2 cellular contexts compared by ENCODE assay signal in the genomic region with DNA sequence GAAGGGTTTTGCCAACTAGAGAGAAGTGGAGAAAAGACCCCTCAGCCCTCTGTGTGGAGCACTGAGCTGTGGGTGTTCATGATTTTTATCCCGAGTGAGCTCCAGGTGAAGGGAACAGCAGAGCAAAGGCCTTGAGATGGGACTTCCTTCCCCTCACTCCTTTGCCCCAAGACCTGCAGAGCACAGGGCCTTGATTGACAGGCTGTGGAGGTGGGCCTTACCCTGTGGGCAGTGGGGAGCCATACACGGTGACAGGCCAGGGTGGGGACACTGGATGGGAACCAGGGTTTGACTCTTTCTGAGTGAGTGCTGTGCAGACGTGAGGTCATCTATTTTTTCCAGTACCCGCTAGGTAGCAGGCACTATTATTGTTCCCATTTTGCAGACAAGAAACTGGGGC.
A peak's percentile ranks its signal among the peaks of the same experiment; 100 is the strongest.
TF ChIP-seq lines count a peak whose summit lies in the region.

No MANE protein-coding gene starts in this region.

TF ChIP-seq in GM12891, 5 proteins besides CTCF, POLR2A, EP300 and RAD21:
- TF ChIP-seq PAX5 (IDR thresholded peaks at IDR 0.05; ENCODE audit: insufficient read depth, low read length, severe bottlenecking) = no peak
- TF ChIP-seq TAF1 (IDR thresholded peaks at IDR 0.05; ENCODE audit: low read depth, low read length) = no peak
- TF ChIP-seq POLR2AphosphoS5 (IDR thresholded peaks at IDR 0.05; ENCODE audit: low read depth, low read length) = no peak
- no peak for TF ChIP-seq SPI1 (IDR thresholded peaks at IDR 0.05; ENCODE audit: low read depth, low read length)
- TF ChIP-seq POU2F2 (IDR thresholded peaks at IDR 0.05; ENCODE audit: low read depth, low read length) = no peak

TF ChIP-seq in GM12878, 131 proteins besides CTCF, POLR2A, EP300 and RAD21:
- TF ChIP-seq PAX5 (IDR thresholded peaks at IDR 0.05; ENCODE audit: borderline replicate concordance, low read depth, low read length) (no peak), SP1 (IDR thresholded peaks at IDR 0.05; ENCODE audit: low read depth, low read length) (no peak), HDAC6 (IDR thresholded peaks at IDR 0.05; ENCODE audit: unreplicated experiment) (no peak), CEBPB (IDR thresholded peaks at IDR 0.05; ENCODE audit: borderline replicate concordance in 1 of 2, low read depth in 2 of 2, low read length in 2 of 2) (no peak), DPF2 (IDR thresholded peaks at IDR 0.05) (no peak), POU2F2 (IDR thresholded peaks at IDR 0.05; ENCODE audit: borderline replicate concordance, low read depth, low read length) (no peak), NR2C1 (IDR thresholded peaks at IDR 0.05) (no peak), FOXK2 (IDR thresholded peaks at IDR 0.05) (no peak), RFX5 (IDR thresholded peaks at IDR 0.05; ENCODE audit: low read depth, low read length) (no peak), STAT1 (conservative IDR thresholded peaks at IDR 0.05) (no peak), CBX5 (IDR thresholded peaks at IDR 0.05; ENCODE audit: low read depth) (no peak), RB1 (IDR thresholded peaks at IDR 0.05; ENCODE audit: borderline replicate concordance) (no peak)
- TF ChIP-seq, protein P1, sequence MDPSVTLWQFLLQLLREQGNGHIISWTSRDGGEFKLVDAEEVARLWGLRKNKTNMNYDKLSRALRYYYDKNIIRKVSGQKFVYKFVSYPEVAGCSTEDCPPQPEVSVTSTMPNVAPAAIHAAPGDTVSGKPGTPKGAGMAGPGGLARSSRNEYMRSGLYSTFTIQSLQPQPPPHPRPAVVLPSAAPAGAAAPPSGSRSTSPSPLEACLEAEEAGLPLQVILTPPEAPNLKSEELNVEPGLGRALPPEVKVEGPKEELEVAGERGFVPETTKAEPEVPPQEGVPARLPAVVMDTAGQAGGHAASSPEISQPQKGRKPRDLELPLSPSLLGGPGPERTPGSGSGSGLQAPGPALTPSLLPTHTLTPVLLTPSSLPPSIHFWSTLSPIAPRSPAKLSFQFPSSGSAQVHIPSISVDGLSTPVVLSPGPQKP (IDR thresholded peaks at IDR 0.05; ENCODE audit: low read depth, low read length) = no peak
- TF ChIP-seq, protein P2, sequence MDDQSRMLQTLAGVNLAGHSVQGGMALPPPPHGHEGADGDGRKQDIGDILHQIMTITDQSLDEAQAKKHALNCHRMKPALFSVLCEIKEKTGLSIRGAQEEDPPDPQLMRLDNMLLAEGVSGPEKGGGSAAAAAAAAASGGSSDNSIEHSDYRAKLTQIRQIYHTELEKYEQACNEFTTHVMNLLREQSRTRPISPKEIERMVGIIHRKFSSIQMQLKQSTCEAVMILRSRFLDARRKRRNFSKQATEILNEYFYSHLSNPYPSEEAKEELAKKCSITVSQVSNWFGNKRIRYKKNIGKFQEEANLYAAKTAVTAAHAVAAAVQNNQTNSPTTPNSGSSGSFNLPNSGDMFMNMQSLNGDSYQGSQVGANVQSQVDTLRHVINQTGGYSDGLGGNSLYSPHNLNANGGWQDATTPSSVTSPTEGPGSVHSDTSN (IDR thresholded peaks at IDR 0.05; ENCODE audit: insufficient replicate concordance, low read depth, low read length) = peak; percentile 47
- TF ChIP-seq, protein P3, sequence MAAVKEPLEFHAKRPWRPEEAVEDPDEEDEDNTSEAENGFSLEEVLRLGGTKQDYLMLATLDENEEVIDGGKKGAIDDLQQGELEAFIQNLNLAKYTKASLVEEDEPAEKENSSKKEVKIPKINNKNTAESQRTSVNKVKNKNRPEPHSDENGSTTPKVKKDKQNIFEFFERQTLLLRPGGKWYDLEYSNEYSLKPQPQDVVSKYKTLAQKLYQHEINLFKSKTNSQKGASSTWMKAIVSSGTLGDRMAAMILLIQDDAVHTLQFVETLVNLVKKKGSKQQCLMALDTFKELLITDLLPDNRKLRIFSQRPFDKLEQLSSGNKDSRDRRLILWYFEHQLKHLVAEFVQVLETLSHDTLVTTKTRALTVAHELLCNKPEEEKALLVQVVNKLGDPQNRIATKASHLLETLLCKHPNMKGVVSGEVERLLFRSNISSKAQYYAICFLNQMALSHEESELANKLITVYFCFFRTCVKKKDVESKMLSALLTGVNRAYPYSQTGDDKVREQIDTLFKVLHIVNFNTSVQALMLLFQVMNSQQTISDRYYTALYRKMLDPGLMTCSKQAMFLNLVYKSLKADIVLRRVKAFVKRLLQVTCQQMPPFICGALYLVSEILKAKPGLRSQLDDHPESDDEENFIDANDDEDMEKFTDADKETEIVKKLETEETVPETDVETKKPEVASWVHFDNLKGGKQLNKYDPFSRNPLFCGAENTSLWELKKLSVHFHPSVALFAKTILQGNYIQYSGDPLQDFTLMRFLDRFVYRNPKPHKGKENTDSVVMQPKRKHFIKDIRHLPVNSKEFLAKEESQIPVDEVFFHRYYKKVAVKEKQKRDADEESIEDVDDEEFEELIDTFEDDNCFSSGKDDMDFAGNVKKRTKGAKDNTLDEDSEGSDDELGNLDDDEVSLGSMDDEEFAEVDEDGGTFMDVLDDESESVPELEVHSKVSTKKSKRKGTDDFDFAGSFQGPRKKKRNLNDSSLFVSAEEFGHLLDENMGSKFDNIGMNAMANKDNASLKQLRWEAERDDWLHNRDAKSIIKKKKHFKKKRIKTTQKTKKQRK (IDR thresholded peaks at IDR 0.05; ENCODE audit: low read depth, low read length) = no peak
- TF ChIP-seq, protein P4, sequence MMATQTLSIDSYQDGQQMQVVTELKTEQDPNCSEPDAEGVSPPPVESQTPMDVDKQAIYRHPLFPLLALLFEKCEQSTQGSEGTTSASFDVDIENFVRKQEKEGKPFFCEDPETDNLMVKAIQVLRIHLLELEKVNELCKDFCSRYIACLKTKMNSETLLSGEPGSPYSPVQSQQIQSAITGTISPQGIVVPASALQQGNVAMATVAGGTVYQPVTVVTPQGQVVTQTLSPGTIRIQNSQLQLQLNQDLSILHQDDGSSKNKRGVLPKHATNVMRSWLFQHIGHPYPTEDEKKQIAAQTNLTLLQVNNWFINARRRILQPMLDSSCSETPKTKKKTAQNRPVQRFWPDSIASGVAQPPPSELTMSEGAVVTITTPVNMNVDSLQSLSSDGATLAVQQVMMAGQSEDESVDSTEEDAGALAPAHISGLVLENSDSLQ (IDR thresholded peaks at IDR 0.05) = peak; percentile 78
